In the genomic region with DNA sequence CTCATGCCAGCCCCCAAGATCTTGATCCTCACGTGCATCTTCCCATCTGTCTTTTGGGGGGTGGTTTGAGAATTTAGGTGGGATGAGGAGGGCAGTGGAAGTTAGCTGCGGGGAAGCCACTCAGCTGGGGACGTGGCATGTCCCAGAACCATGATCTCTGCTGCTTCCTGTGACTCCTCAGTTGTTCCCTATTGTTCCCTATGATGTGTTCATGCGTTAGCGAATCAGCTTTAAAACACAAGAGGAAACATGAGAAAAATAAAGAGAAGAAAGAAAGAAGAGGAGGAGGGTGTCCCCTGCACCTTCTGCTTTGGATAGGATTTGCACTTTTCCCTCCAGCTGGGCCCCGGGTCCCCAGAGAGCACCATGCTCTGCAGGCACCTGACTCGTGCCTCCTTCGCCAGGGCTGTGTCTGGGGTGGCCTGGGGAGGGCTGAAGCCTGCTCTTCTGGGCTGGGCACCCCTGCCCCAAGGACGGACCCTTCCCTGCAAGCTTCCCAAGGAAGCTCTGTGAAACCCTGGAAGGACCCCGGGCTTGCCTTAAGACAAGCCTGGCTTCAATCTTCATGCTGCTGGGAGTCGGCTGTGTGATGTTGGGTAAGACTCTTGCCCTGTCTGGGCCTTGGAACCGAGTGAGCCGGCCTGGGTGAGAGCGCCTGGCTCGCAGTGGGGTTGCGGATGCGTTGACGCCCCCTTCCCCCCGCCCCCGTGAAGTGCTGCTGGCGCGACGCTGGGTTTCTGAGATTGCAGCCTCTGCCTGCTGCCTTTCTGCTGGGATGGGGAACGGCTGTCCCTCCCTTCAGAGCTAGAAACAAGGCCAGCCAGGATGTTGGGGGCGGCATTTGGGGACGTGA, we compare ENCODE assay signal across 14 cellular contexts.
A peak's percentile ranks its signal among the peaks of the same experiment; 100 is the strongest.
DNase-seq lines count a peak whose midpoint lies in the region; ATAC-seq and TF ChIP-seq lines count a peak whose summit lies in the region.
"Had no signal": no experiment of that assay in that cellular context is flagged by ENCODE, and none has a peak within 500 bp of the region (broad histone marks: within the 10 kb centered on the region; RNA-seq: fewer than 3 reads in every experiment).

No MANE protein-coding gene starts in this region.

- H3K9me3 ChIP-seq in HCT116 (ENCODE audit: control insufficient read depth in 1 of 2, insufficient read depth in 1 of 2, low read depth in 1 of 2, low read length in 2 of 2): no peaks in the 10 kb centered on the region
- no peaks in the 10 kb centered on the region for H3K9me3 ChIP-seq in esophagus squamous epithelium
- H3K9me3 ChIP-seq: MG63 had no signal

- H3K27ac Mint-ChIP-seq in brain (peak overlapping the region in 4 of 5 experiments; percentile 73 to 94 (median 85)), mesothelial cell of epicardium (peak overlapping the region; percentile 88)
- H3K27ac Mint-ChIP-seq: activated CD8-positive, alpha-beta memory T cell treated with anti-CD3 and anti-CD28 coated beads, Interleukin-2, amount 10 ng/mL, durations not matched to agents 7 days and 5 days; activated naive CD8-positive, alpha-beta T cell treated with anti-CD3 and anti-CD28 coated beads for 36 hours; CD14-positive monocyte had no signal

- H3K9ac ChIP-seq in HCT116 (ENCODE audit: low read length): peak overlapping the region; percentile 46

- no peaks in the 10 kb centered on the region for H4K20me1 ChIP-seq in HCT116 (ENCODE audit: insufficient read depth)

- intact Hi-C loops in HCT116 (cut with micrococcal nuclease) (loop anchor here (5.0 kb wide), 1 partner anchor 62 kb away; no protein-coding TSS in a partner anchor), esophagus squamous epithelium (cut with DNase I) (no loop called here)

- H3K79me2 ChIP-seq in ACC112 (ENCODE audit: control insufficient read depth, insufficient read depth, low read length, unreplicated experiment) (peaks cover 79% of the 10 kb centered on the region), HCT116 (ENCODE audit: insufficient read depth, low read length) (peaks cover 84% of the 10 kb centered on the region)

- WGBS in esophagus squamous epithelium, 2 donors: 54 to 60% methylated on average over 10 to 18 of the region's 26 CpGs

- TF ChIP-seq CTCF in HCT116 (IDR thresholded peaks at IDR 0.05 in 2 of 3, conservative IDR thresholded peaks at IDR 0.05 in 1 of 3; ENCODE audit: borderline replicate concordance in 1 of 3, insufficient read depth in 1 of 3, low read depth in 2 of 3, low read length in 2 of 3) (no peak), brain (conservative IDR thresholded peaks at IDR 0.05) (no peak), mesothelial cell of epicardium (IDR thresholded peaks at IDR 0.05; ENCODE audit: unreplicated experiment) (no peak), esophagus squamous epithelium (IDR thresholded peaks at IDR 0.05) (no peak)

- no peaks in the 10 kb centered on the region for H3K36me3 ChIP-seq in ACC112 (ENCODE audit: insufficient read depth, low read length)
- H3K36me3 ChIP-seq in HCT116 (ENCODE audit: control insufficient read depth in 1 of 2, insufficient read depth in 2 of 2, low read length in 2 of 2): no peaks in the 10 kb centered on the region; a peak in 1 of 4 replicates
- H3K36me3 ChIP-seq in esophagus squamous epithelium: no peaks in the 10 kb centered on the region

- H3K27me3 ChIP-seq in ACC112 (ENCODE audit: insufficient read depth, low read length) (no peaks in the 10 kb centered on the region), HCT116 (ENCODE audit: insufficient read depth, low read length) (no peaks in the 10 kb centered on the region), esophagus squamous epithelium (peaks cover 0 to 85% (median 3%) of the 10 kb centered on the region in 4 donors)
- H3K27me3 ChIP-seq: MG63 had no signal

- H3K4me2 ChIP-seq in HCT116 (ENCODE audit: low read length): peak overlapping the region; percentile 74

- no peaks in the 10 kb centered on the region for H3K9me2 ChIP-seq in HCT116 (ENCODE audit: insufficient read depth)

- no peak for DNase-seq in HCT116 (ENCODE audit: low read depth, low spot score)
- DNase-seq in mesothelial cell of epicardium (ENCODE audit: low spot score in 2 of 2, unreplicated experiment in 2 of 2): no peak
- DNase-seq in esophagus squamous epithelium (lab: John Stamatoyannopoulos, UW): no peak
- no peak for DNase-seq in DMS53 treated with DMSO at 0.1 percent for 48 hours (lab: John Stamatoyannopoulos, UW; ENCODE audit: unreplicated experiment)
- no peak for DNase-seq in stimulated activated naive CD4-positive, alpha-beta T cell (lab: John Stamatoyannopoulos, UW)
- no peak for DNase-seq in NCI-H2196 (lab: John Stamatoyannopoulos, UW; ENCODE audit: unreplicated experiment)
- DNase-seq: activated CD8-positive, alpha-beta memory T cell treated with anti-CD3 and anti-CD28 coated beads, Interleukin-2, amount 10 ng/mL, durations not matched to agents 7 days and 5 days; activated naive CD8-positive, alpha-beta T cell treated with anti-CD3 and anti-CD28 coated beads for 36 hours; GF-D8; stimulated activated CD4-positive, alpha-beta T cell treated with anti-CD3 and anti-CD28 coated beads, Interleukin-15, amount 100 ng/mL, for 24 hours had no signal

- H3K9me3 Mint-ChIP-seq in brain (peaks cover 0 to 8% (median 3%) of the 10 kb centered on the region in 5 experiments), mesothelial cell of epicardium (no peaks in the 10 kb centered on the region)
- H3K9me3 Mint-ChIP-seq: activated naive CD8-positive, alpha-beta T cell treated with anti-CD3 and anti-CD28 coated beads for 36 hours had no signal

- H2AFZ ChIP-seq in ACC112 (ENCODE audit: low read length, unreplicated experiment) (peak overlapping the region; percentile 24), HCT116 (ENCODE audit: low read depth, low read length, poor library complexity, severe bottlenecking) (no peak overlapping the region)

- H3K4me1 ChIP-seq in ACC112 (ENCODE audit: control insufficient read depth, insufficient read depth, low read length, unreplicated experiment) (peaks cover 54% of the 10 kb centered on the region), HCT116 (ENCODE audit: control insufficient read depth in 1 of 2, insufficient read depth in 2 of 2, low read length in 2 of 2) (peaks cover 40 to 52% of the 10 kb centered on the region in 2 experiments), esophagus squamous epithelium (peaks cover 6 to 71% (median 17%) of the 10 kb centered on the region in 3 donors)

- H3K27ac ChIP-seq in ACC112 (ENCODE audit: low read depth, low read length): peak overlapping the region; percentile 82
- H3K27ac ChIP-seq in HCT116 (ENCODE audit: low read depth, low read length): peak overlapping the region; percentile 76
- H3K27ac ChIP-seq in esophagus squamous epithelium: no peak overlapping the region

- no peak for TF ChIP-seq RAD21 in HCT116 (IDR thresholded peaks at IDR 0.05; ENCODE audit: low read depth)

- CTCF ChIA-PET in HCT116 (lab: Charles Lee): interaction anchor here (1.2 to 2.7 kb wide), 6 partner anchors 10 to 78 kb away, joined by 3 to 14 read pairs (median 6); no protein-coding TSS in a partner anchor

- peaks cover 82% of the 10 kb centered on the region for H3K4me1 Mint-ChIP-seq in brain
- peaks cover 73% of the 10 kb centered on the region for H3K4me1 Mint-ChIP-seq in mesothelial cell of epicardium
- H3K4me1 Mint-ChIP-seq: activated CD8-positive, alpha-beta memory T cell treated with anti-CD3 and anti-CD28 coated beads, Interleukin-2, amount 10 ng/mL, durations not matched to agents 7 days and 5 days; activated naive CD8-positive, alpha-beta T cell treated with anti-CD3 and anti-CD28 coated beads for 36 hours had no signal

- H3K36me3 Mint-ChIP-seq in brain: peaks cover 7% of the 10 kb centered on the region
- H3K36me3 Mint-ChIP-seq in mesothelial cell of epicardium: peaks cover 12% of the 10 kb centered on the region
- H3K36me3 Mint-ChIP-seq: activated CD8-positive, alpha-beta memory T cell treated with anti-CD3 and anti-CD28 coated beads, Interleukin-2, amount 10 ng/mL, durations not matched to agents 7 days and 5 days; activated naive CD8-positive, alpha-beta T cell treated with anti-CD3 and anti-CD28 coated beads for 36 hours had no signal

- POLR2A ChIA-PET in HCT116 (lab: Charles Lee): interaction anchor here (0.5 kb wide), 1 partner anchor 49 kb away, joined by 3 read pairs; no protein-coding TSS in a partner anchor

- H3K4me3 Mint-ChIP-seq in brain: peak overlapping the region; percentile 44 to 87 (median 68)
- H3K4me3 Mint-ChIP-seq in mesothelial cell of epicardium: peak overlapping the region; percentile 79
- H3K4me3 Mint-ChIP-seq: activated CD8-positive, alpha-beta memory T cell treated with anti-CD3 and anti-CD28 coated beads, Interleukin-2, amount 10 ng/mL, durations not matched to agents 7 days and 5 days; activated naive CD8-positive, alpha-beta T cell treated with anti-CD3 and anti-CD28 coated beads for 36 hours had no signal

- RAD21 ChIA-PET in HCT116 (lab: Charles Lee; ENCODE audit: low non-redundant PET in 1 of 2, low total read pairs in 2 of 2, uncharacterized antibody in 2 of 2, unreplicated experiment in 2 of 2): no interaction called here

- BruUV-seq in HCT116 (replicated peaks; lab: Mats Ljungman, UMichigan): no TSS peak

- peaks cover 12% of the 10 kb centered on the region for H3K27me3 Mint-ChIP-seq in brain
- H3K27me3 Mint-ChIP-seq in mesothelial cell of epicardium (ENCODE audit: low read depth): no peaks in the 10 kb centered on the region

- H3K4me3 ChIP-seq in ACC112 (ENCODE audit: low read depth, low read length) (peak overlapping the region; percentile 87), HCT116 (replicated peaks in 1 of 2; ENCODE audit: low read depth in 1 of 2, low read length in 2 of 2) (peak overlapping the region; percentile 31 to 40), esophagus squamous epithelium (no peak overlapping the region)

- TF ChIP-seq POLR2A in HCT116 (IDR thresholded peaks at IDR 0.05; ENCODE audit: borderline replicate concordance, extremely low read depth, insufficient read depth, insufficient read length) (no peak), esophagus squamous epithelium (IDR thresholded peaks at IDR 0.05) (no peak)

- no peak for ATAC-seq in HCT116
- ATAC-seq: activated CD8-positive, alpha-beta memory T cell treated with anti-CD3 and anti-CD28 coated beads, Interleukin-2, amount 10 ng/mL, durations not matched to agents 7 days and 5 days had no signal

TF ChIP-seq in HCT116, 20 proteins besides CTCF, POLR2A, EP300 and RAD21 (continues in another document):
- TF ChIP-seq, protein P1, sequence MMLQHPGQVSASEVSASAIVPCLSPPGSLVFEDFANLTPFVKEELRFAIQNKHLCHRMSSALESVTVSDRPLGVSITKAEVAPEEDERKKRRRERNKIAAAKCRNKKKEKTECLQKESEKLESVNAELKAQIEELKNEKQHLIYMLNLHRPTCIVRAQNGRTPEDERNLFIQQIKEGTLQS (IDR thresholded peaks at IDR 0.05): no peak

Comparison
In these comparisons a context has a peak if more than half of its experiments do, and no peak if none do; other contexts are left out.
1. H3K27ac ChIP-seq: peak in ACC112 (single experiment) and HCT116 (single experiment); none in esophagus squamous epithelium (0 of 4).
2. H3K4me3 ChIP-seq: peak in ACC112 (single experiment) and HCT116 (2 of 2); none in esophagus squamous epithelium (0 of 4).